Comparison of ENCODE assay signal across 8 cellular contexts in genomic region chr12:29519585-29520182, GRCh38. TPM values are rescaled to one million over a fixed set of nuclear protein-coding genes. Genes with fewer than 3 reads are reported as not detected.
DNase-seq lines count a peak whose midpoint lies in the region; ATAC-seq and TF ChIP-seq lines count a peak whose summit lies in the region.

No MANE protein-coding gene starts in this region.

- ATAC-seq in HG03159 (IDR thresholded peaks at IDR 0.05; ENCODE audit: unreplicated experiment) = peak; percentile 61
- ATAC-seq in effector memory CD8-positive, alpha-beta T cell (replicated peaks) = no peak

- no peaks in the 10 kb centered on the region for H3K36me3 Mint-ChIP-seq in effector memory CD8-positive, alpha-beta T cell (ENCODE audit: insufficient read depth)
- no peaks in the 10 kb centered on the region for H3K36me3 Mint-ChIP-seq in nephron progenitor cell (ENCODE audit: low read depth)

- H3K4me3 Mint-ChIP-seq in effector memory CD8-positive, alpha-beta T cell = no peak overlapping the region
- no peak overlapping the region for H3K4me3 Mint-ChIP-seq in nephron progenitor cell

- H3K9me3 Mint-ChIP-seq in effector memory CD8-positive, alpha-beta T cell = no peaks in the 10 kb centered on the region
- no peaks in the 10 kb centered on the region for H3K9me3 Mint-ChIP-seq in nephron progenitor cell

- DNase-seq in activated CD4-positive, alpha-beta T cell treated with anti-CD3 and anti-CD28 coated beads for 48 hours = peak; percentile 24
- DNase-seq in activated CD4-positive, alpha-beta T cell treated with anti-CD3 and anti-CD28 coated beads for 1 hour = no peak
- DNase-seq in RKO (ENCODE audit: low spot score) (peak; percentile 54), nephron progenitor cell (peak; percentile 28), mesenteric fat pad (ENCODE audit: low spot score) (no peak), C1 segment of cervical spinal cord (lab: John Stamatoyannopoulos, UW) (no peak)
- peak in 2 of 3 experiments; percentile 3 to 27 for DNase-seq in effector memory CD8-positive, alpha-beta T cell

- no peak overlapping the region for H3K27ac Mint-ChIP-seq in effector memory CD8-positive, alpha-beta T cell
- no peak overlapping the region for H3K27ac Mint-ChIP-seq in nephron progenitor cell

- peak; percentile 61 for TF ChIP-seq CTCF in nephron progenitor cell (IDR thresholded peaks at IDR 0.05)

- H3K4me1 Mint-ChIP-seq in effector memory CD8-positive, alpha-beta T cell (ENCODE audit: low read depth in 2 of 2) = no peaks in the 10 kb centered on the region
- H3K4me1 Mint-ChIP-seq in nephron progenitor cell = no peaks in the 10 kb centered on the region

- peaks cover 12 to 13% of the 10 kb centered on the region in 2 donors for H3K27me3 Mint-ChIP-seq in effector memory CD8-positive, alpha-beta T cell
- peaks cover 2% of the 10 kb centered on the region for H3K27me3 Mint-ChIP-seq in nephron progenitor cell (ENCODE audit: low read depth, poor library complexity)

RNA-seq across cellular contexts. Expression of gene OVCH1, which starts 22.2 kb away (rescaled TPM):
- 0.90 TPM for total RNA-seq in mesenteric fat pad

Comparison
In these comparisons a context has a peak if more than half of its experiments do, and no peak if none do; other contexts are left out.
1. DNase-seq: peak in activated CD4-positive, alpha-beta T cell treated with anti-CD3 and anti-CD28 coated beads for 48 hours (single experiment), RKO (single experiment), effector memory CD8-positive, alpha-beta T cell (2 of 3) and nephron progenitor cell (single experiment); none in activated CD4-positive, alpha-beta T cell treated with anti-CD3 and anti-CD28 coated beads for 1 hour (single experiment), mesenteric fat pad (single experiment) and C1 segment of cervical spinal cord (0 of 14).